In genomic region chr6:19836799-19837510, GRCh38 we compare ENCODE assay signal across 1 cellular context.
TF ChIP-seq lines count a peak whose summit lies in the region.

A gene with protein sequence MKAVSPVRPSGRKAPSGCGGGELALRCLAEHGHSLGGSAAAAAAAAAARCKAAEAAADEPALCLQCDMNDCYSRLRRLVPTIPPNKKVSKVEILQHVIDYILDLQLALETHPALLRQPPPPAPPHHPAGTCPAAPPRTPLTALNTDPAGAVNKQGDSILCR (plus strand): TSS chr6:19837370. CDS start chr6:19837755, 385 bp downstream.

TF ChIP-seq in H1, 55 proteins besides CTCF, POLR2A, EP300 and RAD21 (continued from another document):
- TF ChIP-seq CHD7 (IDR thresholded peaks at IDR 0.05; ENCODE audit: insufficient replicate concordance, low read length) (no peak), HDAC6 (IDR thresholded peaks at IDR 0.05; ENCODE audit: low read depth, low read length) (no peak), PHF8 (conservative IDR thresholded peaks at IDR 0.05; ENCODE audit: low read depth, low read length) (peak; percentile 76; the same call in 1 of the 2 replicates), CREB1 (IDR thresholded peaks at IDR 0.05) (no peak), ZNF274 (IDR thresholded peaks at IDR 0.05; ENCODE audit: borderline replicate concordance, extremely low read depth, low read length) (no peak)
TF ChIP-seq in H1: peak in this region for 15.
